10 cellular contexts compared by ENCODE assay signal in the genomic region with DNA sequence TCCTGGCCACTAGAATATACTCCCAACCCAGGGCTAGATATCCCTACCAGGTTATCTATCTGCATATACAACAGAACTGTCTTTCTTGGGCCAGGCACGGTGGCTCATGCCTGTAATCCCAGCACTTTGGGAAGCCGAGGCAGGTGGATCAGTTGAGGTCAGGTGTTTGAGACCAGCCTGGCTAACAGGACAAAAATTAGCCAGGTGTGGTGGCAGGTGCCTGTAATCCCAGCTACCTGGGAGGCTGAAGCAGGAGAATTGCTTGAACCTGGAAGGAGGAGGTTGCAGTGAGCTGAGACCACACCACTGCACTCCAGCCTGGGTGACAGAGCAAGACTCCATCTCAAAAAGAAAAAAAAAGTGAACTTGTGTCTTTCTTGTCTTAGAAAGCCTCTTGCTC. TPM values are rescaled to one million over a fixed set of nuclear protein-coding genes. Genes with fewer than 3 reads are reported as not detected.
"Had no signal": no experiment of that assay in that cellular context is flagged by ENCODE, and none has a peak within 500 bp of the region (broad histone marks: within the 10 kb centered on the region; RNA-seq: fewer than 3 reads in every experiment).

No MANE protein-coding gene starts in this region.

RNA-seq across cellular contexts. Expression of a gene that starts 9.6 kb away (rescaled TPM):
- total RNA-seq: NCI-H460, OCI-LY7, PC-3, PC-9, Peyer's patch, Right ventricle myocardium inferior, SJCRH30, SJSA1, SK-MEL-5 had no signal
- polyA plus RNA-seq: SK-N-SH had no signal
